8 cellular contexts compared by ENCODE assay signal in the genomic region with DNA sequence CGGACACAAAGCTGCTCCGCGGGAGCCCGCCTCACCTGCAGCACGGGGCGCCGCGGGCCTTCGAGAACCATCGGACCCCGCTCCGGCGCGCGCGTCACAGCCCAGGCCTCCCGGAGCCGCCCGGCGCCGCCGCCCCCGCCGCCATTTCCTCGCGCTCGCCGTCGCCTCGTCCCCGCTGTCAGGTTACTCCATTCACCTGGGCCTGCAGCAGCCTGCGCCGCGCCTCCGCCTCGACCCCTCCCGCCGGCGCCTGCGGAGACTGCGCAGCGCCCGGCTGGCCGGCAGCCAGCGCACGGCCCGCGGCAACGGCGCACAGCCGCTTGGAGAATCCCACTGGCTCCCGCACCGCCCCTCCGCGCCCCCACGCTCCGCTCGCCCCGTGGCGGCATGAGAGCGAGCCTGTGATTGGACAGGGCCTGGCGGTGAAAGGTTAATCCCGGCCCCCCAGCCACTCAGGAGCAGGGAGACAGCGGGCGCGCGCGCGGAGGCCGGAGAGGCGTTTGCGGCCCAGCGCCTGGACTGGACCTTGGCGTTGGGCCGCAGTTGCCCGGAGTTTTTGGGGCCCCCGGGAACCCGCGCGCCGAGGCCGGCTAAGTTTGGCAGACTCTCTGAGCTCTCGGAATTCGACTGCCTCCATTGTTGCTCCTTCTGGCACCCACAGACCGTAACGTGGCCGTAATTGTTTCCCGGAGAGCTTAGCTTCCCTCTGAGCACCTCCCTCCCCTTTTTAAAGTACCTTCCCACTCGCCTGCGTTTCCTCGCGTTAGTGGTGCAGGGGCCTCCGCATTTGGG. TPM values are rescaled to one million over a fixed set of nuclear protein-coding genes. Genes with fewer than 3 reads are reported as not detected.
DNase-seq lines count a peak whose midpoint lies in the region; ATAC-seq and FAIRE-seq lines count a peak whose summit lies in the region.

A gene with protein sequence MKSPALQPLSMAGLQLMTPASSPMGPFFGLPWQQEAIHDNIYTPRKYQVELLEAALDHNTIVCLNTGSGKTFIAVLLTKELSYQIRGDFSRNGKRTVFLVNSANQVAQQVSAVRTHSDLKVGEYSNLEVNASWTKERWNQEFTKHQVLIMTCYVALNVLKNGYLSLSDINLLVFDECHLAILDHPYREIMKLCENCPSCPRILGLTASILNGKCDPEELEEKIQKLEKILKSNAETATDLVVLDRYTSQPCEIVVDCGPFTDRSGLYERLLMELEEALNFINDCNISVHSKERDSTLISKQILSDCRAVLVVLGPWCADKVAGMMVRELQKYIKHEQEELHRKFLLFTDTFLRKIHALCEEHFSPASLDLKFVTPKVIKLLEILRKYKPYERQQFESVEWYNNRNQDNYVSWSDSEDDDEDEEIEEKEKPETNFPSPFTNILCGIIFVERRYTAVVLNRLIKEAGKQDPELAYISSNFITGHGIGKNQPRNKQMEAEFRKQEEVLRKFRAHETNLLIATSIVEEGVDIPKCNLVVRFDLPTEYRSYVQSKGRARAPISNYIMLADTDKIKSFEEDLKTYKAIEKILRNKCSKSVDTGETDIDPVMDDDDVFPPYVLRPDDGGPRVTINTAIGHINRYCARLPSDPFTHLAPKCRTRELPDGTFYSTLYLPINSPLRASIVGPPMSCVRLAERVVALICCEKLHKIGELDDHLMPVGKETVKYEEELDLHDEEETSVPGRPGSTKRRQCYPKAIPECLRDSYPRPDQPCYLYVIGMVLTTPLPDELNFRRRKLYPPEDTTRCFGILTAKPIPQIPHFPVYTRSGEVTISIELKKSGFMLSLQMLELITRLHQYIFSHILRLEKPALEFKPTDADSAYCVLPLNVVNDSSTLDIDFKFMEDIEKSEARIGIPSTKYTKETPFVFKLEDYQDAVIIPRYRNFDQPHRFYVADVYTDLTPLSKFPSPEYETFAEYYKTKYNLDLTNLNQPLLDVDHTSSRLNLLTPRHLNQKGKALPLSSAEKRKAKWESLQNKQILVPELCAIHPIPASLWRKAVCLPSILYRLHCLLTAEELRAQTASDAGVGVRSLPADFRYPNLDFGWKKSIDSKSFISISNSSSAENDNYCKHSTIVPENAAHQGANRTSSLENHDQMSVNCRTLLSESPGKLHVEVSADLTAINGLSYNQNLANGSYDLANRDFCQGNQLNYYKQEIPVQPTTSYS (N-terminal part only) (minus strand): TSS at position 335 of the 792 bp plus-strand sequence. CDS start 24,071 bp downstream, outside the sequence.

- peak within 1 kb of the TSS; percentile 95 for H3K27ac ChIP-seq in angular gyrus (ENCODE audit: low read depth, low read length)

- FAIRE-seq in urothelium cell line (lab: Jason Lieb, UNC) = no peak

- DNase-seq in NCI-H187 (lab: John Stamatoyannopoulos, UW) = peak; percentile 95
- DNase-seq in T-helper 2 cell = peak; percentile 87 to 93 (median 90)
- DNase-seq in left ventricle myocardium superior = peak; percentile 99
- DNase-seq in pulmonary artery endothelial cell (ENCODE audit: low read depth, low spot score) = peak; percentile 67
- peak; percentile 94 for DNase-seq in urothelium cell line (ENCODE audit: low spot score)

- intact Hi-C loops in left ventricle myocardium superior (cut with micrococcal nuclease) = no loop called here

- ATAC-seq in GM18499 (IDR thresholded peaks at IDR 0.05; ENCODE audit: insufficient read depth, unreplicated experiment) (peak; percentile 51), HG02938 (IDR thresholded peaks at IDR 0.05; ENCODE audit: unreplicated experiment) (peak; percentile 63), left ventricle myocardium superior (peak; percentile 98)

RNA-seq across cellular contexts. Expression of the gene that starts here (rescaled TPM):
- 23.2 TPM for total RNA-seq in left ventricle myocardium superior
- 24.9 and 32.9 TPM in 2 replicates for total RNA-seq in pulmonary artery endothelial cell

Comparison
In these comparisons a context has a peak if more than half of its experiments do, and no peak if none do; other contexts are left out.
1. Peak in every context shown above with its lines: DNase-seq, ATAC-seq and H3K27ac ChIP-seq.